ENCODE assay signal across 1 cellular context in the genomic region with DNA sequence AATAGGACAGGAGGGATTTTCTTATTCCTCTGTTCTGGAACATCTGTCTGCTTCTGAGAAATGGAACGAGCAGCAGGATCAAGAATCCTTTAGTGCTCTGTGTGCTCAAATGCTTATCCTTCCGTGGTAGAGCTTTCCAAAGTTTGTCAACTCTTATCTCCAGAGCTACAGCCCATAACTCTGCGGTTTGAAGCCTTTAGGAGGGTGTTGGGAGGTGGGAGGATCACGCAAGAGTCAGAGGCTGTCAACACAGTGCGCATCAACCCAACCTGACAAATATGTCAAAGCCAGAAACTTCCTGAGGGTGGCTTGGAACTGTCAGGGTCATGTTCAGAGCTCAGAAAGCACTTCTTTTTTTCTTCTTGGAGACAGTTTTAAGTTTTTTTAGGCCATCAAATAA.
TF ChIP-seq lines count a peak whose summit lies in the region.

No MANE protein-coding gene starts in this region.

TF ChIP-seq in K562, 482 proteins besides CTCF, POLR2A, EP300 and RAD21 (continued from another document and continues in another):
- TF ChIP-seq, protein P1, sequence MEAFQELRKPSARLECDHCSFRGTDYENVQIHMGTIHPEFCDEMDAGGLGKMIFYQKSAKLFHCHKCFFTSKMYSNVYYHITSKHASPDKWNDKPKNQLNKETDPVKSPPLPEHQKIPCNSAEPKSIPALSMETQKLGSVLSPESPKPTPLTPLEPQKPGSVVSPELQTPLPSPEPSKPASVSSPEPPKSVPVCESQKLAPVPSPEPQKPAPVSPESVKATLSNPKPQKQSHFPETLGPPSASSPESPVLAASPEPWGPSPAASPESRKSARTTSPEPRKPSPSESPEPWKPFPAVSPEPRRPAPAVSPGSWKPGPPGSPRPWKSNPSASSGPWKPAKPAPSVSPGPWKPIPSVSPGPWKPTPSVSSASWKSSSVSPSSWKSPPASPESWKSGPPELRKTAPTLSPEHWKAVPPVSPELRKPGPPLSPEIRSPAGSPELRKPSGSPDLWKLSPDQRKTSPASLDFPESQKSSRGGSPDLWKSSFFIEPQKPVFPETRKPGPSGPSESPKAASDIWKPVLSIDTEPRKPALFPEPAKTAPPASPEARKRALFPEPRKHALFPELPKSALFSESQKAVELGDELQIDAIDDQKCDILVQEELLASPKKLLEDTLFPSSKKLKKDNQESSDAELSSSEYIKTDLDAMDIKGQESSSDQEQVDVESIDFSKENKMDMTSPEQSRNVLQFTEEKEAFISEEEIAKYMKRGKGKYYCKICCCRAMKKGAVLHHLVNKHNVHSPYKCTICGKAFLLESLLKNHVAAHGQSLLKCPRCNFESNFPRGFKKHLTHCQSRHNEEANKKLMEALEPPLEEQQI (IDR thresholded peaks at IDR 0.05): no peak
- no peak for TF ChIP-seq CSDE1 (IDR thresholded peaks at IDR 0.05)
- no peak for TF ChIP-seq NEUROD1 (IDR thresholded peaks at IDR 0.05; ENCODE audit: borderline replicate concordance, low read depth, low read length, partially characterized antibody)
- TF ChIP-seq SRSF3 (IDR thresholded peaks at IDR 0.05; ENCODE audit: insufficient read depth, low read length): no peak
- TF ChIP-seq ZNF274 (IDR thresholded peaks at IDR 0.05; ENCODE audit: borderline replicate concordance, low read depth, low read length): no peak
- TF ChIP-seq ARID2 (IDR thresholded peaks at IDR 0.05): no peak
- TF ChIP-seq, protein P2, sequence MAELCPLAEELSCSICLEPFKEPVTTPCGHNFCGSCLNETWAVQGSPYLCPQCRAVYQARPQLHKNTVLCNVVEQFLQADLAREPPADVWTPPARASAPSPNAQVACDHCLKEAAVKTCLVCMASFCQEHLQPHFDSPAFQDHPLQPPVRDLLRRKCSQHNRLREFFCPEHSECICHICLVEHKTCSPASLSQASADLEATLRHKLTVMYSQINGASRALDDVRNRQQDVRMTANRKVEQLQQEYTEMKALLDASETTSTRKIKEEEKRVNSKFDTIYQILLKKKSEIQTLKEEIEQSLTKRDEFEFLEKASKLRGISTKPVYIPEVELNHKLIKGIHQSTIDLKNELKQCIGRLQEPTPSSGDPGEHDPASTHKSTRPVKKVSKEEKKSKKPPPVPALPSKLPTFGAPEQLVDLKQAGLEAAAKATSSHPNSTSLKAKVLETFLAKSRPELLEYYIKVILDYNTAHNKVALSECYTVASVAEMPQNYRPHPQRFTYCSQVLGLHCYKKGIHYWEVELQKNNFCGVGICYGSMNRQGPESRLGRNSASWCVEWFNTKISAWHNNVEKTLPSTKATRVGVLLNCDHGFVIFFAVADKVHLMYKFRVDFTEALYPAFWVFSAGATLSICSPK (IDR thresholded peaks at IDR 0.05; ENCODE audit: borderline replicate concordance): no peak
- no peak for TF ChIP-seq ZBTB8A (IDR thresholded peaks at IDR 0.05; ENCODE audit: partially characterized antibody)
- TF ChIP-seq, protein P3, sequence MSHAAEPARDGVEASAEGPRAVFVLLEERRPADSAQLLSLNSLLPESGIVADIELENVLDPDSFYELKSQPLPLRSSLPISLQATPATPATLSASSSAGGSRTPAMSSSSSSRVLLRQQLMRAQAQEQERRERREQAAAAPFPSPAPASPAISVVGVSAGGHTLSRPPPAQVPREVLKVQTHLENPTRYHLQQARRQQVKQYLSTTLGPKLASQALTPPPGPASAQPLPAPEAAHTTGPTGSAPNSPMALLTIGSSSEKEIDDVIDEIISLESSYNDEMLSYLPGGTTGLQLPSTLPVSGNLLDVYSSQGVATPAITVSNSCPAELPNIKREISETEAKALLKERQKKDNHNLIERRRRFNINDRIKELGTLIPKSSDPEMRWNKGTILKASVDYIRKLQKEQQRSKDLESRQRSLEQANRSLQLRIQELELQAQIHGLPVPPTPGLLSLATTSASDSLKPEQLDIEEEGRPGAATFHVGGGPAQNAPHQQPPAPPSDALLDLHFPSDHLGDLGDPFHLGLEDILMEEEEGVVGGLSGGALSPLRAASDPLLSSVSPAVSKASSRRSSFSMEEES (CRISPR knock-in tag; IDR thresholded peaks at IDR 0.05): no peak
- no peak for TF ChIP-seq NFYB (IDR thresholded peaks at IDR 0.05; ENCODE audit: extremely low read depth, insufficient read length)
- TF ChIP-seq, protein P4, sequence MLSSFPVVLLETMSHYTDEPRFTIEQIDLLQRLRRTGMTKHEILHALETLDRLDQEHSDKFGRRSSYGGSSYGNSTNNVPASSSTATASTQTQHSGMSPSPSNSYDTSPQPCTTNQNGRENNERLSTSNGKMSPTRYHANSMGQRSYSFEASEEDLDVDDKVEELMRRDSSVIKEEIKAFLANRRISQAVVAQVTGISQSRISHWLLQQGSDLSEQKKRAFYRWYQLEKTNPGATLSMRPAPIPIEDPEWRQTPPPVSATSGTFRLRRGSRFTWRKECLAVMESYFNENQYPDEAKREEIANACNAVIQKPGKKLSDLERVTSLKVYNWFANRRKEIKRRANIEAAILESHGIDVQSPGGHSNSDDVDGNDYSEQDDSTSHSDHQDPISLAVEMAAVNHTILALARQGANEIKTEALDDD (IDR thresholded peaks at IDR 0.05): peak; percentile 93
- no peak for TF ChIP-seq GATAD2B (IDR thresholded peaks at IDR 0.05; ENCODE audit: borderline replicate concordance)
- no peak for TF ChIP-seq TFAM (CRISPR knock-in tag; conservative IDR thresholded peaks at IDR 0.05)
- no peak for TF ChIP-seq PHB2 (IDR thresholded peaks at IDR 0.05; ENCODE audit: low read depth)
- TF ChIP-seq L3MBTL2 (IDR thresholded peaks at IDR 0.05): no peak
- TF ChIP-seq ZC3H11A (IDR thresholded peaks at IDR 0.05; ENCODE audit: low read depth, low read length): no peak
- no peak; a peak in 1 of 4 replicates for TF ChIP-seq TEAD1 (CRISPR knock-in tag; IDR thresholded peaks at IDR 0.05)
- no peak for TF ChIP-seq POU5F1 (IDR thresholded peaks at IDR 0.05; ENCODE audit: borderline replicate concordance, low read depth, low read length, partially characterized antibody)
- no peak for TF ChIP-seq GTF2A2 (tag; IDR thresholded peaks at IDR 0.05)
- TF ChIP-seq, protein P5, sequence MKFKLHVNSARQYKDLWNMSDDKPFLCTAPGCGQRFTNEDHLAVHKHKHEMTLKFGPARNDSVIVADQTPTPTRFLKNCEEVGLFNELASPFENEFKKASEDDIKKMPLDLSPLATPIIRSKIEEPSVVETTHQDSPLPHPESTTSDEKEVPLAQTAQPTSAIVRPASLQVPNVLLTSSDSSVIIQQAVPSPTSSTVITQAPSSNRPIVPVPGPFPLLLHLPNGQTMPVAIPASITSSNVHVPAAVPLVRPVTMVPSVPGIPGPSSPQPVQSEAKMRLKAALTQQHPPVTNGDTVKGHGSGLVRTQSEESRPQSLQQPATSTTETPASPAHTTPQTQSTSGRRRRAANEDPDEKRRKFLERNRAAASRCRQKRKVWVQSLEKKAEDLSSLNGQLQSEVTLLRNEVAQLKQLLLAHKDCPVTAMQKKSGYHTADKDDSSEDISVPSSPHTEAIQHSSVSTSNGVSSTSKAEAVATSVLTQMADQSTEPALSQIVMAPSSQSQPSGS (CRISPR knock-in tag; IDR thresholded peaks at IDR 0.05): no peak
- no peak for TF ChIP-seq GABPB1 (CRISPR knock-in tag; IDR thresholded peaks at IDR 0.05)
- no peak for TF ChIP-seq ZNF699 (CRISPR knock-in tag; IDR thresholded peaks at IDR 0.05; ENCODE audit: insufficient replicate concordance)
- TF ChIP-seq KAT2B (IDR thresholded peaks at IDR 0.05; ENCODE audit: low read depth, low read length): no peak
- no peak for TF ChIP-seq PCBP2 (IDR thresholded peaks at IDR 0.05; ENCODE audit: low read depth, low read length, poor library complexity, severe bottlenecking)
- TF ChIP-seq PHF20 (IDR thresholded peaks at IDR 0.05; ENCODE audit: partially characterized antibody): no peak
- TF ChIP-seq, protein P6, sequence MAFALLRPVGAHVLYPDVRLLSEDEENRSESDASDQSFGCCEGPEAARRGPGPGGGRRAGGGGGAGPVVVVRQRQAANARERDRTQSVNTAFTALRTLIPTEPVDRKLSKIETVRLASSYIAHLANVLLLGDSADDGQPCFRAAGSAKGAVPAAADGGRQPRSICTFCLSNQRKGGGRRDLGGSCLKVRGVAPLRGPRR (CRISPR knock-in tag; IDR thresholded peaks at IDR 0.05): no peak
- TF ChIP-seq POLR2B (IDR thresholded peaks at IDR 0.05; ENCODE audit: low read depth, partially characterized antibody): no peak
- TF ChIP-seq TBP (optimal IDR thresholded peaks at IDR 0.05; ENCODE audit: low read depth, low read length): no peak
- no peak for TF ChIP-seq RB1 (IDR thresholded peaks at IDR 0.05; ENCODE audit: low read depth)
- TF ChIP-seq, protein P7, sequence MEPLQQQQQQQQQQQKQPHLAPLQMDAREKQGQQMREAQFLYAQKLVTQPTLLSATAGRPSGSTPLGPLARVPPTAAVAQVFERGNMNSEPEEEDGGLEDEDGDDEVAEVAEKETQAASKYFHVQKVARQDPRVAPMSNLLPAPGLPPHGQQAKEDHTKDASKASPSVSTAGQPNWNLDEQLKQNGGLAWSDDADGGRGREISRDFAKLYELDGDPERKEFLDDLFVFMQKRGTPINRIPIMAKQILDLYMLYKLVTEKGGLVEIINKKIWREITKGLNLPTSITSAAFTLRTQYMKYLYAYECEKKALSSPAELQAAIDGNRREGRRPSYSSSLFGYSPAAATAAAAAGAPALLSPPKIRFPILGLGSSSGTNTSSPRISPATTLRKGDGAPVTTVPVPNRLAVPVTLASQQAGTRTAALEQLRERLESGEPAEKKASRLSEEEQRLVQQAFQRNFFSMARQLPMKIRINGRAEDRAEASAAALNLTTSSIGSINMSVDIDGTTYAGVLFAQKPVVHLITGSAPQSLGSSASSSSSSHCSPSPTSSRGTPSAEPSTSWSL (CRISPR knock-in tag; IDR thresholded peaks at IDR 0.05; ENCODE audit: borderline replicate concordance): no peak
- TF ChIP-seq RBBP5 (IDR thresholded peaks at IDR 0.05; ENCODE audit: borderline replicate concordance, insufficient read depth, low read length, poor library complexity, severe bottlenecking): no peak
- no peak for TF ChIP-seq ZNF354B (CRISPR knock-in tag; IDR thresholded peaks at IDR 0.05)
- TF ChIP-seq ZNF134 (CRISPR knock-in tag; conservative IDR thresholded peaks at IDR 0.05): no peak
- peak; percentile 87 for TF ChIP-seq SMARCE1 (IDR thresholded peaks at IDR 0.05)
- TF ChIP-seq BHLHE40 (IDR thresholded peaks at IDR 0.05; ENCODE audit: low read length): peak; percentile 67
- no peak for TF ChIP-seq NFRKB (IDR thresholded peaks at IDR 0.05; ENCODE audit: low read depth)
- TF ChIP-seq, protein P8, sequence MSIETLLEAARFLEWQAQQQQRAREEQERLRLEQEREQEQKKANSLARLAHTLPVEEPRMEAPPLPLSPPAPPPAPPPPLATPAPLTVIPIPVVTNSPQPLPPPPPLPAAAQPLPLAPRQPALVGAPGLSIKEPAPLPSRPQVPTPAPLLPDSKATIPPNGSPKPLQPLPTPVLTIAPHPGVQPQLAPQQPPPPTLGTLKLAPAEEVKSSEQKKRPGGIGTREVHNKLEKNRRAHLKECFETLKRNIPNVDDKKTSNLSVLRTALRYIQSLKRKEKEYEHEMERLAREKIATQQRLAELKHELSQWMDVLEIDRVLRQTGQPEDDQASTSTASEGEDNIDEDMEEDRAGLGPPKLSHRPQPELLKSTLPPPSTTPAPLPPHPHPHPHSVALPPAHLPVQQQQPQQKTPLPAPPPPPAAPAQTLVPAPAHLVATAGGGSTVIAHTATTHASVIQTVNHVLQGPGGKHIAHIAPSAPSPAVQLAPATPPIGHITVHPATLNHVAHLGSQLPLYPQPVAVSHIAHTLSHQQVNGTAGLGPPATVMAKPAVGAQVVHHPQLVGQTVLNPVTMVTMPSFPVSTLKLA (conservative IDR thresholded peaks at IDR 0.05): peak in 1 of 2 experiments; percentile 41; a peak in 1 of 4 replicates
- no peak for TF ChIP-seq ZNF3 (CRISPR knock-in tag; IDR thresholded peaks at IDR 0.05)
- TF ChIP-seq, protein P9, sequence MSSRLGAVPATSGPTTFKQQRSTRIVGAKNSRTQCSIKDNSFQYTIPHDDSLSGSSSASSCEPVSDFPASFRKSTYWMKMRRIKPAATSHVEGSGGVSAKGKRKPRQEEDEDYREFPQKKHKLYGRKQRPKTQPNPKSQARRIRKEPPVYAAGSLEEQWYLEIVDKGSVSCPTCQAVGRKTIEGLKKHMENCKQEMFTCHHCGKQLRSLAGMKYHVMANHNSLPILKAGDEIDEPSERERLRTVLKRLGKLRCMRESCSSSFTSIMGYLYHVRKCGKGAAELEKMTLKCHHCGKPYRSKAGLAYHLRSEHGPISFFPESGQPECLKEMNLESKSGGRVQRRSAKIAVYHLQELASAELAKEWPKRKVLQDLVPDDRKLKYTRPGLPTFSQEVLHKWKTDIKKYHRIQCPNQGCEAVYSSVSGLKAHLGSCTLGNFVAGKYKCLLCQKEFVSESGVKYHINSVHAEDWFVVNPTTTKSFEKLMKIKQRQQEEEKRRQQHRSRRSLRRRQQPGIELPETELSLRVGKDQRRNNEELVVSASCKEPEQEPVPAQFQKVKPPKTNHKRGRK (tag; IDR thresholded peaks at IDR 0.05): no peak
- no peak for TF ChIP-seq MTA3 (IDR thresholded peaks at IDR 0.05; ENCODE audit: borderline replicate concordance)
- peak; percentile 56 for TF ChIP-seq ATF7 (IDR thresholded peaks at IDR 0.05)
- TF ChIP-seq RAD51 (IDR thresholded peaks at IDR 0.05; ENCODE audit: borderline replicate concordance, low read depth): no peak
- TF ChIP-seq, protein P10, sequence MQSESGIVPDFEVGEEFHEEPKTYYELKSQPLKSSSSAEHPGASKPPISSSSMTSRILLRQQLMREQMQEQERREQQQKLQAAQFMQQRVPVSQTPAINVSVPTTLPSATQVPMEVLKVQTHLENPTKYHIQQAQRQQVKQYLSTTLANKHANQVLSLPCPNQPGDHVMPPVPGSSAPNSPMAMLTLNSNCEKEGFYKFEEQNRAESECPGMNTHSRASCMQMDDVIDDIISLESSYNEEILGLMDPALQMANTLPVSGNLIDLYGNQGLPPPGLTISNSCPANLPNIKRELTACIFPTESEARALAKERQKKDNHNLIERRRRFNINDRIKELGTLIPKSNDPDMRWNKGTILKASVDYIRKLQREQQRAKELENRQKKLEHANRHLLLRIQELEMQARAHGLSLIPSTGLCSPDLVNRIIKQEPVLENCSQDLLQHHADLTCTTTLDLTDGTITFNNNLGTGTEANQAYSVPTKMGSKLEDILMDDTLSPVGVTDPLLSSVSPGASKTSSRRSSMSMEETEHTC (IDR thresholded peaks at IDR 0.05): no peak
- TF ChIP-seq HDAC6 (IDR thresholded peaks at IDR 0.05; ENCODE audit: low read depth, low read length): no peak
- TF ChIP-seq ASH1L (IDR thresholded peaks at IDR 0.05; ENCODE audit: borderline replicate concordance, low read depth, partially characterized antibody): no peak
- TF ChIP-seq NFATC3 (IDR thresholded peaks at IDR 0.05): no peak
- TF ChIP-seq YBX1 (IDR thresholded peaks at IDR 0.05): no peak
- peak; percentile 85 for TF ChIP-seq DPF2 (IDR thresholded peaks at IDR 0.05)
